Comparison of ENCODE assay signal across 22 cellular contexts in the genomic region with DNA sequence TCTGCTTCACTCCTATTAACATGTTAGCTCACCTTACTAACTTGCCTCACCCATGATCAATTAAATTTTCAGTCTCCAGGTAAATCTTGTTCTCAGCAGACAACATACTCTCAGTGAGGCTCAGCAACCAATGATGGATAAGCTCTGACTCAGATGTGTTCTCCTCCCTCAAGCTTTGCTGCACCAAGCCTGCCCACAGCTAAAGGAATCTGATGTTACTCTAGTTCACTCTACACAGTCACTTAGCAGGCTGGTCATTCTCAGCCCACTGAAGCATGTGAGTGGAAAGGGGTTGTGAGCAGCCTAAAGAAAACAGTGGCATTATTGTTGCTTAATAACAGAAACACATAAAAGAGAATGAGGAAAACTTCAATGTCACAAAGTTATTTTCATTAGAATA. TPM values are rescaled to one million over a fixed set of nuclear protein-coding genes. Genes with fewer than 3 reads are reported as not detected.
DNase-seq lines count a peak whose midpoint lies in the region; ATAC-seq, FAIRE-seq and TF ChIP-seq lines count a peak whose summit lies in the region.
"Had no signal": no experiment of that assay in that cellular context is flagged by ENCODE, and none has a peak within 500 bp of the region (broad histone marks: within the 10 kb centered on the region; RNA-seq: fewer than 3 reads in every experiment).

No MANE protein-coding gene starts in this region.

- peak; percentile 64; the same call in 2 of the 3 replicates for ATAC-seq in RWPE2 (ENCODE audit: low read depth)
- ATAC-seq: GM12878, HepG2 had no signal

- H3K36me3 ChIP-seq in RWPE2 (ENCODE audit: low read depth), result no peaks in the 10 kb centered on the region
- no peaks in the 10 kb centered on the region for H3K36me3 ChIP-seq in bronchial epithelial cell (ENCODE audit: control insufficient read depth, insufficient read depth, low read length)
- H3K36me3 ChIP-seq: BLaER1 had no signal

- DNase-seq in Caki2 (ENCODE audit: low read depth) (peak; percentile 1), RWPE2 (ENCODE audit: low spot score) (no peak), bronchial epithelial cell (ENCODE audit: low read depth) (peak; percentile 48), left kidney (ENCODE audit: low read depth, low spot score) (peak; percentile 53), foreskin fibroblast (no peak), medulla oblongata (ENCODE audit: extremely low spot score) (no peak)
- DNase-seq in activated effector memory CD4-positive, alpha-beta T cell treated with Interleukin-2 at 50 U/mL for 16 hours, result no peak
- DNase-seq in activated effector memory CD4-positive, alpha-beta T cell treated with anti-CD3 and anti-CD28 coated beads, Interleukin-2, amount 50 U/mL, for 16 hours, result no peak
- DNase-seq: 8988T; Calu3; CD4-positive, alpha-beta memory T cell; DND-41; EL; GM23248; HCEC 1CT had no signal

- no peak for FAIRE-seq in bronchial epithelial cell (lab: Jason Lieb, UNC)
- FAIRE-seq: GM12878, GM19239, H54, HepG2 had no signal

- H3K4me1 ChIP-seq in RWPE2 (ENCODE audit: insufficient read depth, poor library complexity, severe bottlenecking), result peaks cover 10% of the 10 kb centered on the region
- H3K4me1 ChIP-seq: BLaER1 had no signal

- H3K27ac ChIP-seq in RWPE2 (ENCODE audit: poor library complexity, severe bottlenecking), result no peak overlapping the region
- H3K27ac ChIP-seq: BLaER1, GM23248 had no signal

- H3K4me3 ChIP-seq in RWPE2 (ENCODE audit: severe bottlenecking), result no peak overlapping the region
- H3K4me3 ChIP-seq in bronchial epithelial cell (ENCODE audit: low read depth, low read length), result no peak overlapping the region
- H3K4me3 ChIP-seq in foreskin fibroblast (ENCODE audit: low read depth in 1 of 2, low read length in 2 of 2), result no peak overlapping the region
- H3K4me3 ChIP-seq: BLaER1, GM12878, GM23248 had no signal

- in situ Hi-C loops in Caki2 (cut with HindIII; ENCODE audit: low pct_unique_long_range_greater_than_20kb, low sequenced_read_pairs), result no loop called here

- no peaks in the 10 kb centered on the region for H3K9me3 ChIP-seq in RWPE2 (ENCODE audit: severe bottlenecking)
- H3K9me3 ChIP-seq: BLaER1 had no signal

- H3K27me3 ChIP-seq in RWPE2 (ENCODE audit: insufficient read depth, poor library complexity, severe bottlenecking), result no peaks in the 10 kb centered on the region
- no peaks in the 10 kb centered on the region for H3K27me3 ChIP-seq in bronchial epithelial cell (ENCODE audit: control insufficient read depth, insufficient read depth, low read length)
- H3K27me3 ChIP-seq: BLaER1 had no signal

- TF ChIP-seq CTCF in RWPE2 (IDR thresholded peaks at IDR 0.05; ENCODE audit: poor library complexity, severe bottlenecking) (no peak), bronchial epithelial cell (IDR thresholded peaks at IDR 0.05; ENCODE audit: insufficient read depth, low read length, severe bottlenecking) (no peak), foreskin fibroblast (IDR thresholded peaks at IDR 0.05; ENCODE audit: low read depth, low read length) (no peak)

RNA-seq across cellular contexts. Expression of gene CTNND2, which starts 37.3 kb away (rescaled TPM):
- not detected in 2 replicates for total RNA-seq in Caki2 (2014; rRNA removed; shearing (Covaris generic); ENCODE audit: low replicate concordance)
- total RNA-seq in bronchial epithelial cell, result not detected in 2 replicates
- total RNA-seq: A673; CD4-positive, alpha-beta memory T cell; G401; GM12878; GM23248; HepG2 had no signal

Comparison
In these comparisons a context has a peak if more than half of its experiments do, and no peak if none do; other contexts are left out.
1. DNase-seq: peak in Caki2 (single experiment), bronchial epithelial cell (single experiment) and left kidney (single experiment); none in RWPE2 (single experiment), activated effector memory CD4-positive, alpha-beta T cell treated with Interleukin-2 at 50 U/mL for 16 hours (single experiment), foreskin fibroblast (0 of 2), medulla oblongata (single experiment) and activated effector memory CD4-positive, alpha-beta T cell treated with anti-CD3 and anti-CD28 coated beads, Interleukin-2, amount 50 U/mL, for 16 hours (single experiment).